In genomic region chr17:42009170-42009569, GRCh38 we compare ENCODE assay signal across 12 cellular contexts. TPM values are rescaled to one million over a fixed set of nuclear protein-coding genes. Genes with fewer than 3 reads are reported as not detected.
DNase-seq lines count a peak whose midpoint lies in the region; ATAC-seq, FAIRE-seq and TF ChIP-seq lines count a peak whose summit lies in the region.
"Had no signal": no experiment of that assay in that cellular context is flagged by ENCODE, and none has a peak within 500 bp of the region (broad histone marks: within the 10 kb centered on the region; RNA-seq: fewer than 3 reads in every experiment).

No MANE protein-coding gene starts in this region.

- ATAC-seq in left ventricle myocardium superior: no peak
- peak; percentile 90 for ATAC-seq in HepG2
- peak; percentile 27 for ATAC-seq in upper lobe of right lung
- no peak for ATAC-seq in GM18867 (IDR thresholded peaks at IDR 0.05; ENCODE audit: unreplicated experiment)
- no peak for ATAC-seq in HG02678 (IDR thresholded peaks at IDR 0.05; ENCODE audit: unreplicated experiment)
- ATAC-seq in GM18520 (IDR thresholded peaks at IDR 0.05; ENCODE audit: unreplicated experiment): no peak

- DNase-seq in cardiac muscle cell (ENCODE audit: low read depth in 1 of 2, low spot score in 1 of 2): no peak
- no peak for DNase-seq in left ventricle myocardium superior
- DNase-seq in bronchial epithelial cell (ENCODE audit: low read depth): no peak
- DNase-seq in HepG2 (ENCODE audit: low spot score): peak; percentile 33
- DNase-seq in upper lobe of right lung: no peak
- DNase-seq: activated gamma-delta T cell treated with Interleukin-2 at 50 U/mL for 16 hours; NK-92 treated with Interleukin-12 subunit alpha and Interleukin-12 subunit beta, amount 100 ng/mL, for 24 hours had no signal

- no peak overlapping the region for H3K9ac ChIP-seq in HepG2 (ENCODE audit: insufficient read depth, low read depth, low read length)

- H3K4me2 ChIP-seq in HepG2 (ENCODE audit: low read depth, low read length): no peak overlapping the region

- POLR2A ChIA-PET in HepG2 (lab: Yijun Ruan, JAX): interaction anchor here (1.5 to 9.0 kb wide), 3 partner anchors 9 to 43 kb away, joined by 3 to 183 read pairs (median 4); partner anchors contain the start of genes DNAJC7 and NKIRAS2

- H3K4me3 ChIP-seq in cardiac muscle cell: no peak overlapping the region
- no peak overlapping the region for H3K4me3 ChIP-seq in bronchial epithelial cell (ENCODE audit: low read depth, low read length)
- H3K4me3 ChIP-seq in HepG2 (replicated peaks in 1 of 3; ENCODE audit: insufficient read depth in 1 of 3, low read depth in 2 of 3, low read length in 3 of 3): no peak overlapping the region
- no peak overlapping the region for H3K4me3 ChIP-seq in upper lobe of right lung

- FAIRE-seq in bronchial epithelial cell (lab: Jason Lieb, UNC) (no peak), HepG2 (lab: Jason Lieb, UNC) (no peak)
- FAIRE-seq: GM12891, TTC549 had no signal

- H4K20me1 ChIP-seq in HepG2 (ENCODE audit: insufficient read depth, low read length): peaks cover 26% of the 10 kb centered on the region

- H3K36me3 ChIP-seq in cardiac muscle cell (no peaks in the 10 kb centered on the region), bronchial epithelial cell (ENCODE audit: control insufficient read depth, insufficient read depth, low read length) (peaks cover 1% of the 10 kb centered on the region), HepG2 (replicated peaks in 1 of 2; ENCODE audit: control insufficient read depth in 1 of 2, insufficient read depth in 2 of 2, low read length in 2 of 2) (peaks cover 4 to 31% of the 10 kb centered on the region in 2 experiments), upper lobe of right lung (no peaks in the 10 kb centered on the region)

- in situ Hi-C loops in HepG2 (cut with HindIII; ENCODE audit: extremely low pct_ligation_motif_present, low pct_unique_long_range_greater_than_20kb): no loop called here

- peaks cover 92% of the 10 kb centered on the region for H3K79me2 ChIP-seq in HepG2 (ENCODE audit: insufficient read depth, low read length)

- H3K27me3 ChIP-seq in cardiac muscle cell (no peaks in the 10 kb centered on the region), bronchial epithelial cell (ENCODE audit: control insufficient read depth, insufficient read depth, low read length) (no peaks in the 10 kb centered on the region), HepG2 (ENCODE audit: control insufficient read depth in 1 of 2, insufficient read depth in 2 of 2, low read length in 2 of 2) (no peaks in the 10 kb centered on the region), upper lobe of right lung (no peaks in the 10 kb centered on the region)

- H3K27ac ChIP-seq in cardiac muscle cell (peak overlapping the region; percentile 47), HepG2 (ENCODE audit: extremely low read length, insufficient read depth, low read length) (no peak overlapping the region), upper lobe of right lung (no peak overlapping the region)

- no peak for TF ChIP-seq EP300 in HepG2 (IDR thresholded peaks at IDR 0.05; ENCODE audit: low read depth in 2 of 2, low read length in 2 of 2)
- TF ChIP-seq EP300 in HepG2 (CRISPR knock-in tag; IDR thresholded peaks at IDR 0.05; ENCODE audit: borderline replicate concordance): no peak

- TF ChIP-seq CTCF in cardiac muscle cell (IDR thresholded peaks at IDR 0.05; ENCODE audit: low read depth, low read length) (peak; percentile 9), bronchial epithelial cell (IDR thresholded peaks at IDR 0.05; ENCODE audit: insufficient read depth, low read length, severe bottlenecking) (peak; percentile 16), HepG2 (CRISPR knock-in tag; IDR thresholded peaks at IDR 0.05) (peak; percentile 61), upper lobe of right lung (IDR thresholded peaks at IDR 0.05) (no peak)

- H2AFZ ChIP-seq in HepG2 (ENCODE audit: low read length): no peak overlapping the region

- peak; percentile 27; the same call in 1 of the 2 replicates for TF ChIP-seq RAD21 in HepG2 (CRISPR knock-in tag; IDR thresholded peaks at IDR 0.05)

- CTCF ChIA-PET in HepG2 (lab: Yijun Ruan, JAX; ENCODE audit: low intra/inter-chr PET ratio, low total read pairs): interaction anchor here (1.3 kb wide), 1 partner anchor 46 kb away, joined by 6 read pairs; no protein-coding TSS in a partner anchor

- no peak for TF ChIP-seq POLR2A in HepG2 (IDR thresholded peaks at IDR 0.05; ENCODE audit: insufficient read depth in 1 of 2, low read depth in 2 of 2, low read length in 2 of 2)

- 84% methylated on average over 4 of the region's 4 CpGs for WGBS in HepG2 (ENCODE audit: low lambda C conversion rate)

- H3K9me3 ChIP-seq in cardiac muscle cell (ENCODE audit: low read depth): no peaks in the 10 kb centered on the region
- no peaks in the 10 kb centered on the region for H3K9me3 ChIP-seq in HepG2 (ENCODE audit: low read length)
- H3K9me3 ChIP-seq in upper lobe of right lung: no peaks in the 10 kb centered on the region

- no TSS peak for BruUV-seq in HepG2 (replicated peaks; lab: Mats Ljungman, UMichigan)

- H3K4me1 ChIP-seq in cardiac muscle cell (ENCODE audit: low read depth) (no peaks in the 10 kb centered on the region), HepG2 (ENCODE audit: insufficient read depth, low read length) (peaks cover 68% of the 10 kb centered on the region), upper lobe of right lung (peaks cover 42% of the 10 kb centered on the region)

- intact Hi-C loops in left ventricle myocardium superior (cut with micrococcal nuclease) (no loop called here), HepG2 (cut with micrococcal nuclease; ENCODE audit: unreplicated experiment) (no loop called here), upper lobe of right lung (cut with DNase I) (no loop called here)

RNA-seq across cellular contexts. Expression of gene DNAJC7, which starts 8.1 kb away (rescaled TPM):
- total RNA-seq in cardiac muscle cell (66.6 and 79.2 TPM in 2 replicates), left ventricle myocardium superior (76.6 TPM), bronchial epithelial cell (47.7 and 77.2 TPM in 2 replicates), HepG2 (2016; rRNA removed; fragmentation: Illumina TruSeq; extraction: Trizol) (132 and 179 TPM in 2 replicates), upper lobe of right lung (75.9 TPM)
- polyA plus RNA-seq in cardiac muscle cell (83.8 and 90.0 TPM in 2 replicates), HepG2 (2011; rRNA removed) (47.7 and 54.7 TPM in 2 replicates)
- total RNA-seq in HepG2 (2016; cell fraction: cytosol; rRNA removed; fragmentation: Illumina TruSeq; extraction: Trizol; ENCODE audit: low read depth): 46.7 and 51.0 TPM in 2 replicates
- total RNA-seq in HepG2 (2016; cell fraction: insoluble cytoplasmic fraction; rRNA removed; fragmentation: Illumina TruSeq; extraction: Trizol): 140 and 190 TPM in 2 replicates
- total RNA-seq in HepG2 (2016; cell fraction: membrane; rRNA removed; fragmentation: Illumina TruSeq; extraction: Trizol): 65.8 and 75.9 TPM in 2 replicates
- 79.3 and 85.4 TPM in 2 replicates for total RNA-seq in HepG2 (2016; cell fraction: nucleus; rRNA removed; fragmentation: Illumina TruSeq; extraction: Trizol)
- polyA plus RNA-seq in HepG2 (2011; cell fraction: cytosol; rRNA removed): 23.0 and 30.1 TPM in 2 replicates
- 24.7 and 29.9 TPM in 2 replicates for polyA plus RNA-seq in HepG2 (2011; cell fraction: nucleus; rRNA removed)
- polyA plus RNA-seq in HepG2 (2012): 75.2 and 76.1 TPM in 2 replicates
- 45.0 and 48.2 TPM in 2 replicates for polyA plus RNA-seq in HepG2 (2016; cell fraction: cytosol; fragmentation: Illumina TruSeq; extraction: Trizol; ENCODE audit: low read depth)
- 221 and 228 TPM in 2 replicates for polyA plus RNA-seq in HepG2 (2016; cell fraction: insoluble cytoplasmic fraction; fragmentation: Illumina TruSeq; extraction: Trizol; ENCODE audit: low read depth)
- 64.6 and 70.7 TPM in 2 replicates for polyA plus RNA-seq in HepG2 (2016; cell fraction: membrane; fragmentation: Illumina TruSeq; extraction: Trizol; ENCODE audit: low read depth)
- polyA plus RNA-seq in HepG2 (2016; cell fraction: nucleus; fragmentation: Illumina TruSeq; extraction: Trizol; ENCODE audit: insufficient read depth, low read depth): 97.9 and 98.9 TPM in 2 replicates
- polyA minus RNA-seq in HepG2 (2011; rRNA and poly(A)+ RNA removed; ENCODE audit: low replicate concordance): 61.1 and 62.3 TPM in 2 replicates
- 44.7 and 52.7 TPM in 2 replicates for polyA minus RNA-seq in HepG2 (2011; cell fraction: cytosol; rRNA and poly(A)+ RNA removed)
- polyA minus RNA-seq in HepG2 (2011; cell fraction: nucleus; rRNA and poly(A)+ RNA removed): 116 and 129 TPM in 2 replicates

RNA-seq across cellular contexts. Expression of gene NKIRAS2, which starts 10.7 kb away (rescaled TPM):
- 113 and 125 TPM in 2 replicates for total RNA-seq in cardiac muscle cell
- 98.2 and 107 TPM in 2 replicates for polyA plus RNA-seq in cardiac muscle cell
- 44.8 TPM for total RNA-seq in left ventricle myocardium superior
- total RNA-seq in bronchial epithelial cell: 13.7 and 31.1 TPM in 2 replicates
- total RNA-seq in HepG2 (2016; rRNA removed; fragmentation: Illumina TruSeq; extraction: Trizol): 26.8 and 27.9 TPM in 2 replicates
- 17.3 and 18.4 TPM in 2 replicates for total RNA-seq in HepG2 (2016; cell fraction: cytosol; rRNA removed; fragmentation: Illumina TruSeq; extraction: Trizol; ENCODE audit: low read depth)
- 21.1 and 25.4 TPM in 2 replicates for total RNA-seq in HepG2 (2016; cell fraction: insoluble cytoplasmic fraction; rRNA removed; fragmentation: Illumina TruSeq; extraction: Trizol)
- total RNA-seq in HepG2 (2016; cell fraction: membrane; rRNA removed; fragmentation: Illumina TruSeq; extraction: Trizol): 36.4 and 39.9 TPM in 2 replicates
- total RNA-seq in HepG2 (2016; cell fraction: nucleus; rRNA removed; fragmentation: Illumina TruSeq; extraction: Trizol): 13.2 and 14.4 TPM in 2 replicates
- 42.0 and 48.5 TPM in 2 replicates for polyA plus RNA-seq in HepG2 (2011; rRNA removed)
- polyA plus RNA-seq in HepG2 (2011; cell fraction: cytosol; rRNA removed): 38.1 and 38.8 TPM in 2 replicates
- 36.5 and 41.2 TPM in 2 replicates for polyA plus RNA-seq in HepG2 (2011; cell fraction: nucleus; rRNA removed)
- polyA plus RNA-seq in HepG2 (2012): 23.6 and 24.0 TPM in 2 replicates
- polyA plus RNA-seq in HepG2 (2016; cell fraction: cytosol; fragmentation: Illumina TruSeq; extraction: Trizol; ENCODE audit: low read depth): 15.6 and 18.2 TPM in 2 replicates
- 26.9 and 33.5 TPM in 2 replicates for polyA plus RNA-seq in HepG2 (2016; cell fraction: insoluble cytoplasmic fraction; fragmentation: Illumina TruSeq; extraction: Trizol; ENCODE audit: low read depth)
- 35.0 and 37.3 TPM in 2 replicates for polyA plus RNA-seq in HepG2 (2016; cell fraction: membrane; fragmentation: Illumina TruSeq; extraction: Trizol; ENCODE audit: low read depth)
- polyA plus RNA-seq in HepG2 (2016; cell fraction: nucleus; fragmentation: Illumina TruSeq; extraction: Trizol; ENCODE audit: insufficient read depth, low read depth): 29.9 and 31.9 TPM in 2 replicates
- 47.3 TPM in 2 replicates for polyA minus RNA-seq in HepG2 (2011; rRNA and poly(A)+ RNA removed; ENCODE audit: low replicate concordance)
- 15.6 and 18.5 TPM in 2 replicates for polyA minus RNA-seq in HepG2 (2011; cell fraction: cytosol; rRNA and poly(A)+ RNA removed)
- polyA minus RNA-seq in HepG2 (2011; cell fraction: nucleus; rRNA and poly(A)+ RNA removed): 15.3 and 17.8 TPM in 2 replicates
- 28.8 TPM for total RNA-seq in upper lobe of right lung

RNA-seq across cellular contexts. Expression of gene C17orf113, which starts 41.2 kb away (rescaled TPM):
- total RNA-seq in cardiac muscle cell (6.2 and 7.6 TPM in 2 replicates), left ventricle myocardium superior (0.52 TPM), bronchial epithelial cell (0.26 and 0.64 TPM in 2 replicates), HepG2 (2016; rRNA removed; fragmentation: Illumina TruSeq; extraction: Trizol) (0.83 and 1.1 TPM in 2 replicates), upper lobe of right lung (0.72 TPM)
- polyA plus RNA-seq in cardiac muscle cell (4.5 and 4.7 TPM in 2 replicates), HepG2 (2011; rRNA removed) (0.87 and 1.4 TPM in 2 replicates)
- total RNA-seq in HepG2 (2016; cell fraction: cytosol; rRNA removed; fragmentation: Illumina TruSeq; extraction: Trizol; ENCODE audit: low read depth): 0.09 and 0.10 TPM in 2 replicates
- 0.67 and 0.91 TPM in 2 replicates for total RNA-seq in HepG2 (2016; cell fraction: insoluble cytoplasmic fraction; rRNA removed; fragmentation: Illumina TruSeq; extraction: Trizol)
- total RNA-seq in HepG2 (2016; cell fraction: membrane; rRNA removed; fragmentation: Illumina TruSeq; extraction: Trizol): 0.28 and 0.34 TPM in 2 replicates
- 0.81 TPM in 2 replicates for total RNA-seq in HepG2 (2016; cell fraction: nucleus; rRNA removed; fragmentation: Illumina TruSeq; extraction: Trizol)
- 0.77 and 0.94 TPM in 2 replicates for polyA plus RNA-seq in HepG2 (2011; cell fraction: cytosol; rRNA removed)
- polyA plus RNA-seq in HepG2 (2011; cell fraction: nucleus; rRNA removed): 1.7 and 2.6 TPM in 2 replicates
- polyA plus RNA-seq in HepG2 (2012): 0.81 and 0.91 TPM in 2 replicates
- polyA plus RNA-seq in HepG2 (2016; cell fraction: cytosol; fragmentation: Illumina TruSeq; extraction: Trizol; ENCODE audit: low read depth): 0.05 TPM in 1 of 2 replicates, not detected in the other
- 0.34 and 0.68 TPM in 2 replicates for polyA plus RNA-seq in HepG2 (2016; cell fraction: insoluble cytoplasmic fraction; fragmentation: Illumina TruSeq; extraction: Trizol; ENCODE audit: low read depth)
- 0.08 and 0.13 TPM in 2 replicates for polyA plus RNA-seq in HepG2 (2016; cell fraction: membrane; fragmentation: Illumina TruSeq; extraction: Trizol; ENCODE audit: low read depth)
- 1.6 and 1.7 TPM in 2 replicates for polyA plus RNA-seq in HepG2 (2016; cell fraction: nucleus; fragmentation: Illumina TruSeq; extraction: Trizol; ENCODE audit: insufficient read depth, low read depth)
- 0.56 and 2.3 TPM in 2 replicates for polyA minus RNA-seq in HepG2 (2011; rRNA and poly(A)+ RNA removed; ENCODE audit: low replicate concordance)
- 0.79 and 0.89 TPM in 2 replicates for polyA minus RNA-seq in HepG2 (2011; cell fraction: cytosol; rRNA and poly(A)+ RNA removed)
- 0.77 and 1.1 TPM in 2 replicates for polyA minus RNA-seq in HepG2 (2011; cell fraction: nucleus; rRNA and poly(A)+ RNA removed)

RNA-seq across cellular contexts. Expression of gene CNP, which starts 42.6 kb away (rescaled TPM):
- total RNA-seq in cardiac muscle cell (69.0 and 70.0 TPM in 2 replicates), left ventricle myocardium superior (28.6 TPM), bronchial epithelial cell (16.3 and 32.4 TPM in 2 replicates), HepG2 (2016; rRNA removed; fragmentation: Illumina TruSeq; extraction: Trizol) (161 and 170 TPM in 2 replicates), upper lobe of right lung (51.1 TPM)
- polyA plus RNA-seq in cardiac muscle cell (79.4 and 82.8 TPM in 2 replicates), HepG2 (2011; rRNA removed) (97.2 and 105 TPM in 2 replicates)
- 13.1 and 14.4 TPM in 2 replicates for total RNA-seq in HepG2 (2016; cell fraction: cytosol; rRNA removed; fragmentation: Illumina TruSeq; extraction: Trizol; ENCODE audit: low read depth)
- 142 and 170 TPM in 2 replicates for total RNA-seq in HepG2 (2016; cell fraction: insoluble cytoplasmic fraction; rRNA removed; fragmentation: Illumina TruSeq; extraction: Trizol)
- 61.3 and 66.7 TPM in 2 replicates for total RNA-seq in HepG2 (2016; cell fraction: membrane; rRNA removed; fragmentation: Illumina TruSeq; extraction: Trizol)
- 95.4 and 98.2 TPM in 2 replicates for total RNA-seq in HepG2 (2016; cell fraction: nucleus; rRNA removed; fragmentation: Illumina TruSeq; extraction: Trizol)
- polyA plus RNA-seq in HepG2 (2011; cell fraction: cytosol; rRNA removed): 67.5 and 85.5 TPM in 2 replicates
- polyA plus RNA-seq in HepG2 (2011; cell fraction: nucleus; rRNA removed): 104 and 124 TPM in 2 replicates
- 42.6 and 44.3 TPM in 2 replicates for polyA plus RNA-seq in HepG2 (2012)
- polyA plus RNA-seq in HepG2 (2016; cell fraction: cytosol; fragmentation: Illumina TruSeq; extraction: Trizol; ENCODE audit: low read depth): 18.7 and 20.0 TPM in 2 replicates
- 172 and 192 TPM in 2 replicates for polyA plus RNA-seq in HepG2 (2016; cell fraction: insoluble cytoplasmic fraction; fragmentation: Illumina TruSeq; extraction: Trizol; ENCODE audit: low read depth)
- polyA plus RNA-seq in HepG2 (2016; cell fraction: membrane; fragmentation: Illumina TruSeq; extraction: Trizol; ENCODE audit: low read depth): 49.0 TPM in 2 replicates
- 178 and 180 TPM in 2 replicates for polyA plus RNA-seq in HepG2 (2016; cell fraction: nucleus; fragmentation: Illumina TruSeq; extraction: Trizol; ENCODE audit: insufficient read depth, low read depth)
- 256 and 859 TPM in 2 replicates for polyA minus RNA-seq in HepG2 (2011; rRNA and poly(A)+ RNA removed; ENCODE audit: low replicate concordance)
- 126 and 130 TPM in 2 replicates for polyA minus RNA-seq in HepG2 (2011; cell fraction: cytosol; rRNA and poly(A)+ RNA removed)
- polyA minus RNA-seq in HepG2 (2011; cell fraction: nucleus; rRNA and poly(A)+ RNA removed): 93.4 and 142 TPM in 2 replicates

Comparison
In these comparisons a context has a peak if more than half of its experiments do, and no peak if none do; other contexts are left out.
1. ATAC-seq: peak in HepG2 (single experiment) and upper lobe of right lung (single experiment); none in left ventricle myocardium superior (single experiment), GM18867 (single experiment), HG02678 (single experiment) and GM18520 (single experiment).